In the genomic region with DNA sequence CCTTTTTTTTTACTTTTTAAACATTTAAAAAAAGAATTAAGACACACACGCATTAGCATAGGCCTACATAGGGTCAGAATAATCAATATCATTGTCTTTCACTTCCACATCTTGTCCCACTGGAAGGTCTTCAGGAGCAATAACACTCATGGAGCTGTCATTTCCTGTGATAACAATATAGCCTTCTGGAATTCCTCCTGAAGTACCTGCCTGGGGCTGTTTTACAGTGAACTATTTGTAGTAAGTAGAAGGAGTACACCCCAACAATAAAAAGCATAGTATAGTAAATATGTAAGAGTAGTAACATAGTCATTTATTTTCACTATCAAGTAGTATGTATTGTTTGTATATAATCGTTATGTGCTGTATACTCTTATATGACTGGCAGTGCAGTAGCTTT, we compare ENCODE assay signal across 21 cellular contexts. TPM values are rescaled to one million over a fixed set of nuclear protein-coding genes. Genes with fewer than 3 reads are reported as not detected.
DNase-seq lines count a peak whose midpoint lies in the region; ATAC-seq and TF ChIP-seq lines count a peak whose summit lies in the region.
"Had no signal": no experiment of that assay in that cellular context is flagged by ENCODE, and none has a peak within 500 bp of the region (broad histone marks: within the 10 kb centered on the region; RNA-seq: fewer than 3 reads in every experiment).

No MANE protein-coding gene starts in this region.

- in situ Hi-C loops in Panc1 (cut with HindIII; ENCODE audit: low pct_unique_long_range_greater_than_20kb, low sequenced_read_pairs) = no loop called here

- no TSS peak for BruUV-seq in Panc1 (replicated peaks; lab: Mats Ljungman, UMichigan)

- 85% methylated on average over 2 of the region's 2 CpGs for WGBS in right lobe of liver (ENCODE audit: insufficient coverage, low coverage, low lambda C conversion rate, missing lambda C conversion rate)

- H3K4me3 ChIP-seq in Panc1 (ENCODE audit: low read depth in 2 of 2, low read length in 2 of 2) (no peak overlapping the region), epithelial cell of esophagus (ENCODE audit: low read length) (no peak overlapping the region), right lobe of liver (no peak overlapping the region)
- H3K4me3 ChIP-seq: GM23338, HAP-1 had no signal

- CTCF ChIA-PET in Panc1 (lab: Charles Lee) = no interaction called here

- no peaks in the 10 kb centered on the region for H3K4me1 ChIP-seq in Panc1 (ENCODE audit: control insufficient read depth, insufficient read depth, low read length)
- H3K4me1 ChIP-seq in right lobe of liver = no peaks in the 10 kb centered on the region
- H3K4me1 ChIP-seq: HAP-1 had no signal

- H3K27me3 ChIP-seq in Panc1 (ENCODE audit: control insufficient read depth, insufficient read depth, low read length) (peaks cover 2% of the 10 kb centered on the region; the same call in 1 of the 2 replicates), right lobe of liver (no peaks in the 10 kb centered on the region)

- no peaks in the 10 kb centered on the region for H3K36me3 ChIP-seq in Panc1 (ENCODE audit: control insufficient read depth, insufficient read depth, low read length)
- H3K36me3 ChIP-seq in right lobe of liver = no peaks in the 10 kb centered on the region
- H3K36me3 ChIP-seq: HAP-1 had no signal

- DNase-seq in ELR (ENCODE audit: low read depth) = peak; percentile 39
- DNase-seq in HT1080 (ENCODE audit: low read depth) = peak; percentile 36
- DNase-seq in Panc1 (ENCODE audit: low read depth, low spot score) = no peak
- peak; percentile 13 for DNase-seq in epithelial cell of esophagus (ENCODE audit: low read depth)
- no peak for DNase-seq in NCI-H510A treated with DMSO at 0.1 percent for 48 hours (lab: John Stamatoyannopoulos, UW)
- no peak for DNase-seq in right lobe of liver
- DNase-seq: C1 segment of cervical spinal cord; Calu3; CD4-positive, alpha-beta memory T cell; COR-L47; DMS79; EL; GF-D8; HFFc6 had no signal

- no peak for TF ChIP-seq POLR2A in right lobe of liver (IDR thresholded peaks at IDR 0.05)

- TF ChIP-seq CTCF in Panc1 (IDR thresholded peaks at IDR 0.05) (no peak), epithelial cell of esophagus (IDR thresholded peaks at IDR 0.05; ENCODE audit: insufficient read depth, low read depth, low read length, missing control alignments) (no peak), right lobe of liver (IDR thresholded peaks at IDR 0.05) (no peak)

- H3K27ac ChIP-seq in Panc1 (ENCODE audit: low read length) = no peak overlapping the region
- no peak overlapping the region for H3K27ac ChIP-seq in right lobe of liver

- H3K9me3 ChIP-seq in Panc1 (ENCODE audit: control insufficient read depth, insufficient read depth, low read depth, low read length) (peaks cover 13% of the 10 kb centered on the region; the same call in 1 of the 2 replicates), right lobe of liver (no peaks in the 10 kb centered on the region)
- H3K9me3 ChIP-seq: HAP-1 had no signal

- ATAC-seq in Panc1 = peak; percentile 58; the same call in 1 of the 2 replicates
- no peak for ATAC-seq in GM18520 (IDR thresholded peaks at IDR 0.05; ENCODE audit: unreplicated experiment)
- no peak for ATAC-seq in right lobe of liver
- ATAC-seq: GM23338 had no signal

- POLR2A ChIA-PET in Panc1 (lab: Charles Lee) = no interaction called here

- intact Hi-C loops in Panc1 (cut with micrococcal nuclease; ENCODE audit: unreplicated experiment) = no loop called here
- intact Hi-C loops in right lobe of liver (cut with DNase I) = no loop called here

RNA-seq across cellular contexts. Expression of a gene that starts 19.5 kb away (rescaled TPM):
- total RNA-seq in HT1080 (2014; rRNA removed; shearing (Covaris generic)) = not detected in 2 replicates
- polyA plus RNA-seq in HT1080 (2015; cell fraction: cytosol; rRNA removed) = not detected in 2 replicates
- not detected in 2 replicates for polyA plus RNA-seq in HT1080 (2015; cell fraction: nucleus; rRNA removed)
- total RNA-seq in Panc1 (2021; ENCODE audit: unreplicated experiment) (0.08 TPM), right lobe of liver (not detected)
- polyA plus RNA-seq in Panc1 (2012; ENCODE audit: insufficient read length) = 0.15 TPM
- total RNA-seq: A673; CD4-positive, alpha-beta memory T cell; G401; GM23338; H4; HFFc6 had no signal
- polyA plus RNA-seq: BJ; CD4-positive, alpha-beta memory T cell had no signal

Comparison
In these comparisons a context has a peak if more than half of its experiments do, and no peak if none do; other contexts are left out.
1. DNase-seq: peak in ELR (single experiment), HT1080 (single experiment) and epithelial cell of esophagus (single experiment); none in Panc1 (single experiment), NCI-H510A treated with DMSO at 0.1 percent for 48 hours (single experiment) and right lobe of liver (0 of 3).